Comparison of ENCODE assay signal across 13 cellular contexts in the genomic region with DNA sequence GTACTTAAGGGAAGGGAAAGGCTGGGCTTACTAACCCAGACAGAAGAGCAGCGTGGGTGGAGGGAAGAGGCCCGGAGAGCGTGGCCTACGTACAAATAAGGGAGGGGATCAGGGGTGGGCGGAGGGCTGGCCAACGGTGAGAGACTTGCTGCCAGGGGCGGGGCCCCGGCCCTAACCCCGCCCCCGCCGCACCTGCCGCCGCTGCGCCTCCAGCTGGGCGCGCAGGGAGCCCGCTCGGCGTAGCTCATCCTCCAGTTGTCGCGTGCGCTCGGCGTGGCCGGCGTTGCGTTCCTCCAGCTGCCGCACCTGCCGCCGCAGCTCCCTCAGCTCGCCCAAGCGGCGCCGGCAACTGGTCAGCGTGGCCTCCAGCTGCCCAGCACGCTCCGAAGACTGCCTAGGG. TPM values are rescaled to one million over a fixed set of nuclear protein-coding genes. Genes with fewer than 3 reads are reported as not detected.
DNase-seq lines count a peak whose midpoint lies in the region; ATAC-seq and TF ChIP-seq lines count a peak whose summit lies in the region.
"Had no signal": no experiment of that assay in that cellular context is flagged by ENCODE, and none has a peak within 500 bp of the region (broad histone marks: within the 10 kb centered on the region; RNA-seq: fewer than 3 reads in every experiment).

No MANE protein-coding gene starts in this region.

- H2BK5ac ChIP-seq in mesenchymal stem cell (ENCODE audit: low read depth, low read length, poor library complexity, severe bottlenecking) = no peak overlapping the region

- H4K8ac ChIP-seq in mesenchymal stem cell (ENCODE audit: low read length) = no peak overlapping the region

- H3K4me1 Mint-ChIP-seq in chondrocyte (ENCODE audit: low read depth) = peaks cover 10% of the 10 kb centered on the region

- no peaks in the 10 kb centered on the region for H3K9me3 ChIP-seq in BE2C
- no peaks in the 10 kb centered on the region for H3K9me3 ChIP-seq in mesenchymal stem cell (ENCODE audit: control insufficient read depth, low read length)
- H3K9me3 ChIP-seq: prostate gland had no signal

- no peak overlapping the region for H3K14ac ChIP-seq in mesenchymal stem cell (ENCODE audit: low read length in 2 of 2)

- H3K27me3 ChIP-seq in BE2C = no peaks in the 10 kb centered on the region
- no peaks in the 10 kb centered on the region for H3K27me3 ChIP-seq in mesenchymal stem cell (ENCODE audit: control insufficient read depth in 1 of 2, insufficient read depth in 1 of 2, low read length in 2 of 2)

- H2AFZ ChIP-seq in mesenchymal stem cell (ENCODE audit: low read depth, low read length) = no peak overlapping the region

- no peak overlapping the region for H3K4me3 ChIP-seq in BE2C (ENCODE audit: low read depth, low read length)
- no peak overlapping the region for H3K4me3 ChIP-seq in mesenchymal stem cell (ENCODE audit: insufficient read depth in 1 of 2, low read depth in 1 of 2, low read length in 2 of 2)
- H3K4me3 ChIP-seq: prostate gland had no signal

- DNase-seq in BE2C (peak; percentile 78), NCI-H69 (lab: John Stamatoyannopoulos, UW) (peak; percentile 97), mesenchymal stem cell (no peak), chondrocyte (ENCODE audit: low spot score) (no peak), cerebellar nuclear complex (lab: John Stamatoyannopoulos, UW) (no peak)
- peak; percentile 56 for DNase-seq in activated effector memory CD4-positive, alpha-beta T cell treated with Interleukin-2 at 50 U/mL for 16 hours

- no peaks in the 10 kb centered on the region; the same call in 1 of the 2 replicates for H3K4me1 ChIP-seq in BE2C
- peaks cover 7% of the 10 kb centered on the region for H3K4me1 ChIP-seq in mesenchymal stem cell (ENCODE audit: control insufficient read depth, insufficient read depth, low read depth, low read length)

- H3K27ac ChIP-seq in mesenchymal stem cell (ENCODE audit: low read length, poor library complexity, severe bottlenecking) = no peak overlapping the region
- H3K27ac ChIP-seq: prostate gland, VCaP had no signal

- H3K4me2 ChIP-seq in mesenchymal stem cell (ENCODE audit: low read length, poor library complexity, severe bottlenecking) = peak overlapping the region; percentile 30

- no peak overlapping the region for H2BK12ac ChIP-seq in mesenchymal stem cell (ENCODE audit: low read length in 2 of 2)

- ATAC-seq in HG03460 (IDR thresholded peaks at IDR 0.05; ENCODE audit: unreplicated experiment) (no peak), GM21786 (IDR thresholded peaks at IDR 0.05; ENCODE audit: unreplicated experiment) (no peak)

- no peak overlapping the region for H2AK5ac ChIP-seq in mesenchymal stem cell (ENCODE audit: low read length, severe bottlenecking)

- H3K36me3 ChIP-seq in BE2C (no peaks in the 10 kb centered on the region), mesenchymal stem cell (ENCODE audit: control insufficient read depth in 1 of 2, insufficient read depth in 2 of 2, low read depth in 1 of 2, low read length in 2 of 2) (peaks cover 40 to 56% of the 10 kb centered on the region in 2 experiments)

- peaks cover 5% of the 10 kb centered on the region for H3K36me3 Mint-ChIP-seq in chondrocyte (ENCODE audit: low read depth)

- H3K4ac ChIP-seq in mesenchymal stem cell (ENCODE audit: low read depth in 1 of 2, low read length in 2 of 2) = no peak overlapping the region

- H3K79me1 ChIP-seq in mesenchymal stem cell (replicated peaks; ENCODE audit: low read length, poor library complexity, severe bottlenecking) = peaks cover 6% of the 10 kb centered on the region

- H4K91ac ChIP-seq in mesenchymal stem cell (ENCODE audit: low read length) = no peak overlapping the region

- H2BK15ac ChIP-seq in mesenchymal stem cell (ENCODE audit: low read depth, poor library complexity, severe bottlenecking) = no peak overlapping the region

- no peak overlapping the region for H3K23ac ChIP-seq in mesenchymal stem cell (ENCODE audit: low read length in 2 of 2)

- H3K4me3 Mint-ChIP-seq in chondrocyte (ENCODE audit: unreplicated experiment) = no peak overlapping the region

- H3K27ac Mint-ChIP-seq in chondrocyte (ENCODE audit: unreplicated experiment) = no peak overlapping the region

- TF ChIP-seq CTCF in BE2C (IDR thresholded peaks at IDR 0.05; ENCODE audit: low read depth, low read length) (no peak), chondrocyte (IDR thresholded peaks at IDR 0.05) (no peak)

- no peak overlapping the region for H2BK120ac ChIP-seq in mesenchymal stem cell (ENCODE audit: low read depth, low read length)

- no peaks in the 10 kb centered on the region for H3K27me3 Mint-ChIP-seq in chondrocyte (ENCODE audit: low read depth)

- H3K18ac ChIP-seq in mesenchymal stem cell (ENCODE audit: low read depth in 1 of 2, low read length in 2 of 2) = no peak overlapping the region

- H3K9ac ChIP-seq in mesenchymal stem cell (ENCODE audit: low read length) = no peak overlapping the region

- 52% methylated on average over 37 of the region's 37 CpGs for WGBS in mesenchymal stem cell

- H3K9me3 Mint-ChIP-seq in chondrocyte (ENCODE audit: low read depth) = no peaks in the 10 kb centered on the region

RNA-seq across cellular contexts. Expression of a gene that starts 5.7 kb away (rescaled TPM):
- 21.0 TPM for polyA plus RNA-seq in BE2C (2012; ENCODE audit: insufficient read depth, insufficient read length, low read depth)
- polyA plus RNA-seq in mesenchymal stem cell (2013, experiment 1 of 2) = 10.8 TPM
- polyA plus RNA-seq in mesenchymal stem cell (2013, experiment 2 of 2) = 10.4 TPM
- 26.8 to 34.0 TPM (median 30.5 TPM) in 3 replicates for total RNA-seq in chondrocyte

RNA-seq across cellular contexts. Expression of a gene that starts 18.1 kb away (rescaled TPM):
- not detected for polyA plus RNA-seq in BE2C (2012; ENCODE audit: insufficient read depth, insufficient read length, low read depth)
- polyA plus RNA-seq in mesenchymal stem cell (2013, experiment 1 of 2) = 0.04 TPM
- 0.01 TPM for polyA plus RNA-seq in mesenchymal stem cell (2013, experiment 2 of 2)
- not detected in 3 replicates for total RNA-seq in chondrocyte
- total RNA-seq: fibroblast of lung, urinary bladder had no signal
- polyA plus RNA-seq: fibroblast of lung, urinary bladder had no signal

RNA-seq across cellular contexts. Expression of a gene that starts 21.6 kb away (rescaled TPM):
- polyA plus RNA-seq in BE2C (2012; ENCODE audit: insufficient read depth, insufficient read length, low read depth) = 179 TPM
- 273 TPM for polyA plus RNA-seq in mesenchymal stem cell (2013, experiment 1 of 2)
- 264 TPM for polyA plus RNA-seq in mesenchymal stem cell (2013, experiment 2 of 2)
- total RNA-seq in chondrocyte = 99.0 to 129 TPM (median 122 TPM) in 3 replicates

RNA-seq across cellular contexts. Expression of a gene that starts 31.9 kb away (rescaled TPM):
- polyA plus RNA-seq in BE2C (2012; ENCODE audit: insufficient read depth, insufficient read length, low read depth) = 872 TPM
- 139 TPM for polyA plus RNA-seq in mesenchymal stem cell (2013, experiment 1 of 2)
- polyA plus RNA-seq in mesenchymal stem cell (2013, experiment 2 of 2) = 142 TPM
- 184 to 211 TPM (median 190 TPM) in 3 replicates for total RNA-seq in chondrocyte

RNA-seq across cellular contexts. Expression of a gene that starts 32.2 kb away (rescaled TPM):
- 12.4 TPM for polyA plus RNA-seq in BE2C (2012; ENCODE audit: insufficient read depth, insufficient read length, low read depth)
- polyA plus RNA-seq in mesenchymal stem cell (2013, experiment 1 of 2) = 4.3 TPM
- polyA plus RNA-seq in mesenchymal stem cell (2013, experiment 2 of 2) = 4.1 TPM
- 3.6 to 5.4 TPM (median 4.5 TPM) in 3 replicates for total RNA-seq in chondrocyte
- total RNA-seq: fibroblast of lung, LHCN-M2, urinary bladder had no signal
- polyA plus RNA-seq: fibroblast of lung, urinary bladder had no signal

Comparison
In these comparisons a context has a peak if more than half of its experiments do, and no peak if none do; other contexts are left out.
1. DNase-seq: peak in BE2C (single experiment), NCI-H69 (single experiment) and activated effector memory CD4-positive, alpha-beta T cell treated with Interleukin-2 at 50 U/mL for 16 hours (single experiment); none in mesenchymal stem cell (single experiment), chondrocyte (single experiment) and cerebellar nuclear complex (0 of 2).